ENCODE assay signal across 3 cellular contexts in genomic region chr3:196721097-196721496, GRCh38.
TF ChIP-seq lines count a peak whose summit lies in the region.

No MANE protein-coding gene starts in this region.

TF ChIP-seq in SK-N-SH treated with all-trans-retinoic acid at 6 μM for 48 hours, 23 proteins besides CTCF, POLR2A, EP300 and RAD21:
- peak; percentile 94 for TF ChIP-seq ZFP30 (CRISPR knock-in tag; IDR thresholded peaks at IDR 0.05)
- TF ChIP-seq ZNF8 (CRISPR knock-in tag; IDR thresholded peaks at IDR 0.05), result no peak

TF ChIP-seq in SK-N-SH, 30 proteins besides CTCF, POLR2A, EP300 and RAD21:
- TF ChIP-seq FOSL2 (IDR thresholded peaks at IDR 0.05; ENCODE audit: borderline replicate concordance, low read depth) (no peak), ELF1 (IDR thresholded peaks at IDR 0.05) (no peak), FOXM1 (IDR thresholded peaks at IDR 0.05; ENCODE audit: low read depth) (no peak), TEAD4 (IDR thresholded peaks at IDR 0.05; ENCODE audit: borderline replicate concordance, insufficient read depth) (no peak), GABPA (IDR thresholded peaks at IDR 0.05; ENCODE audit: low read depth) (no peak), NFIC (IDR thresholded peaks at IDR 0.05; ENCODE audit: borderline replicate concordance) (no peak), RXRA (IDR thresholded peaks at IDR 0.05; ENCODE audit: borderline replicate concordance, low read depth) (no peak), SMC3 (IDR thresholded peaks at IDR 0.05; ENCODE audit: low read depth, low read length) (no peak), RCOR1 (IDR thresholded peaks at IDR 0.05; ENCODE audit: low read length) (no peak), POLR2AphosphoS5 (IDR thresholded peaks at IDR 0.05; ENCODE audit: low read depth, low read length) (no peak), USF2 (IDR thresholded peaks at IDR 0.05; ENCODE audit: borderline replicate concordance, low read depth, low read length) (no peak)

TF ChIP-seq in K562, 482 proteins besides CTCF, POLR2A, EP300 and RAD21:
- TF ChIP-seq DMBX1 (CRISPR knock-in tag; IDR thresholded peaks at IDR 0.05; ENCODE audit: borderline replicate concordance) (no peak), BCOR (IDR thresholded peaks at IDR 0.05) (0 out of 2 replicates have a peak, but pooled peaks have one; percentile 33), ERF (CRISPR knock-in tag; IDR thresholded peaks at IDR 0.05) (no peak), DLX4 (CRISPR knock-in tag; IDR thresholded peaks at IDR 0.05) (no peak), CBX3 (IDR thresholded peaks at IDR 0.05; ENCODE audit: borderline replicate concordance in 1 of 2, low read length in 2 of 2) (0 out of 3 replicates have a peak, but pooled peaks of 1 of the 2 experiments have one; percentile 40)
